In genomic region chr1:28886731-28887417, GRCh38 we compare ENCODE assay signal across 8 cellular contexts. TPM values are rescaled to one million over a fixed set of nuclear protein-coding genes. Genes with fewer than 3 reads are reported as not detected.
A peak's percentile ranks its signal among the peaks of the same experiment; 100 is the strongest.
DNase-seq lines count a peak whose midpoint lies in the region; ATAC-seq and TF ChIP-seq lines count a peak whose summit lies in the region.

No MANE protein-coding gene starts in this region.

- H3K23ac ChIP-seq in mesenchymal stem cell (ENCODE audit: low read length in 2 of 2) = peak overlapping the region in 1 of 2 experiments; percentile 27

- peaks cover 27% of the 10 kb centered on the region for H3K36me3 Mint-ChIP-seq in effector memory CD8-positive, alpha-beta T cell (ENCODE audit: insufficient read depth)

- no peak overlapping the region for H3K14ac ChIP-seq in mesenchymal stem cell (ENCODE audit: low read length in 2 of 2)

- no peaks in the 10 kb centered on the region for H3K9me3 ChIP-seq in mesenchymal stem cell (ENCODE audit: control insufficient read depth, low read length)

- peak; percentile 63 for ATAC-seq in HG03521 (IDR thresholded peaks at IDR 0.05; ENCODE audit: unreplicated experiment)
- peak; percentile 68 for ATAC-seq in effector memory CD8-positive, alpha-beta T cell (replicated peaks)

- WGBS in mesenchymal stem cell = 2% methylated on average over 35 of the region's 43 CpGs

- no peaks in the 10 kb centered on the region for H3K9me3 Mint-ChIP-seq in effector memory CD8-positive, alpha-beta T cell

- no peak overlapping the region for H2AK5ac ChIP-seq in mesenchymal stem cell (ENCODE audit: low read length, severe bottlenecking)

- peak; percentile 54 for TF ChIP-seq POLR2A in GM18951 (IDR thresholded peaks at IDR 0.05; ENCODE audit: extremely low read depth, insufficient read depth, insufficient read length)

- H2BK120ac ChIP-seq in mesenchymal stem cell (ENCODE audit: low read depth, low read length) = peak overlapping the region; percentile 6

- peaks cover 50 to 52% of the 10 kb centered on the region in 2 donors for H3K4me1 Mint-ChIP-seq in effector memory CD8-positive, alpha-beta T cell (ENCODE audit: low read depth in 2 of 2)

- peaks cover 12% of the 10 kb centered on the region for H3K79me1 ChIP-seq in mesenchymal stem cell (replicated peaks; ENCODE audit: low read length, poor library complexity, severe bottlenecking)

- H3K4ac ChIP-seq in mesenchymal stem cell (ENCODE audit: low read depth in 1 of 2, low read length in 2 of 2) = peak overlapping the region in 1 of 2 experiments; percentile 64

- in situ Hi-C loops in GM18951 (cut with MboI; ENCODE audit: low sequenced_read_pairs, unreplicated experiment) = loop anchor here (10.0 kb wide), 1 partner anchor 308 kb away; no protein-coding TSS in a partner anchor

- H2AFZ ChIP-seq in mesenchymal stem cell (ENCODE audit: low read depth, low read length) = peak overlapping the region; percentile 73

- H3K4me3 ChIP-seq in mesenchymal stem cell (ENCODE audit: insufficient read depth in 1 of 2, low read depth in 1 of 2, low read length in 2 of 2) = peak overlapping the region; percentile 84 to 85

- H2BK5ac ChIP-seq in mesenchymal stem cell (ENCODE audit: low read depth, low read length, poor library complexity, severe bottlenecking) = no peak overlapping the region

- DNase-seq in AG08395 (ENCODE audit: low spot score) (peak; percentile 95), mesenchymal stem cell (peak; percentile 76)
- peak; percentile 86 for DNase-seq in NK-92 treated with Interleukin-12 subunit alpha and Interleukin-12 subunit beta, amount 100 ng/mL, for 24 hours (lab: John Stamatoyannopoulos, UW)
- DNase-seq in activated CD8-positive, alpha-beta memory T cell treated with anti-CD3 and anti-CD28 coated beads for 48 hours (ENCODE audit: low read depth in 2 of 3, low spot score in 2 of 3) = peak; percentile 78 to 89 (median 78)
- DNase-seq in effector memory CD8-positive, alpha-beta T cell = peak; percentile 88 to 89 (median 88)
- DNase-seq in stimulated activated CD8-positive, alpha-beta memory T cell treated with anti-CD3 and anti-CD28 coated beads, Interleukin-12 subunit alpha, Interleukin-12 subunit beta, amount 100 ng/mL, for 4 hours (ENCODE audit: low read depth) = peak; percentile 80

- no peak overlapping the region for H2BK15ac ChIP-seq in mesenchymal stem cell (ENCODE audit: low read depth, poor library complexity, severe bottlenecking)

- H4K8ac ChIP-seq in mesenchymal stem cell (ENCODE audit: low read length) = peak overlapping the region; percentile 77

- peak overlapping the region; percentile 93 for H3K4me2 ChIP-seq in mesenchymal stem cell (ENCODE audit: low read length, poor library complexity, severe bottlenecking)

- H2BK12ac ChIP-seq in mesenchymal stem cell (ENCODE audit: low read length in 2 of 2) = peak overlapping the region in 1 of 2 experiments; percentile 18

- H3K9ac ChIP-seq in mesenchymal stem cell (ENCODE audit: low read length) = peak overlapping the region; percentile 87

- H3K27me3 Mint-ChIP-seq in effector memory CD8-positive, alpha-beta T cell = no peaks in the 10 kb centered on the region

- H3K36me3 ChIP-seq in mesenchymal stem cell (ENCODE audit: control insufficient read depth in 1 of 2, insufficient read depth in 2 of 2, low read depth in 1 of 2, low read length in 2 of 2) = peaks cover 0 to 5% of the 10 kb centered on the region in 2 experiments

- H4K91ac ChIP-seq in mesenchymal stem cell (ENCODE audit: low read length) = no peak overlapping the region

- H3K27me3 ChIP-seq in mesenchymal stem cell (ENCODE audit: control insufficient read depth in 1 of 2, insufficient read depth in 1 of 2, low read length in 2 of 2) = peaks cover 0 to 5% of the 10 kb centered on the region in 2 experiments

- H3K4me1 ChIP-seq in mesenchymal stem cell (ENCODE audit: control insufficient read depth, insufficient read depth, low read depth, low read length) = peaks cover 31% of the 10 kb centered on the region

- H3K27ac Mint-ChIP-seq in effector memory CD8-positive, alpha-beta T cell = peak overlapping the region; percentile 80 to 93

- H3K4me3 Mint-ChIP-seq in effector memory CD8-positive, alpha-beta T cell = peak overlapping the region; percentile 85 to 93

- H3K18ac ChIP-seq in mesenchymal stem cell (ENCODE audit: low read depth in 1 of 2, low read length in 2 of 2) = peak overlapping the region; percentile 59 to 63

- no peak overlapping the region for H3K27ac ChIP-seq in mesenchymal stem cell (ENCODE audit: low read length, poor library complexity, severe bottlenecking)

RNA-seq across cellular contexts. Expression of gene EPB41, which starts 27.5 kb away (rescaled TPM):
- 4.3 TPM for polyA plus RNA-seq in mesenchymal stem cell (2013, experiment 1 of 2)
- 4.4 TPM for polyA plus RNA-seq in mesenchymal stem cell (2013, experiment 2 of 2)
